ENCODE assay signal across 8 cellular contexts in genomic region chr17:79812969-79813825, GRCh38. TPM values are rescaled to one million over a fixed set of nuclear protein-coding genes. Genes with fewer than 3 reads are reported as not detected.
A peak's percentile ranks its signal among the peaks of the same experiment; 100 is the strongest.
DNase-seq lines count a peak whose midpoint lies in the region; ATAC-seq, FAIRE-seq and TF ChIP-seq lines count a peak whose summit lies in the region.

No MANE protein-coding gene starts in this region.

- no peaks in the 10 kb centered on the region for H3K36me3 Mint-ChIP-seq in CD8-positive, alpha-beta memory T cell
- H3K36me3 Mint-ChIP-seq in astrocyte (ENCODE audit: low read depth, unreplicated experiment): peaks cover 2% of the 10 kb centered on the region
- H3K36me3 Mint-ChIP-seq in naive thymus-derived CD4-positive, alpha-beta T cell: peaks cover 0 to 4% (median 0%) of the 10 kb centered on the region in 5 donors

- no peaks in the 10 kb centered on the region for H3K9me3 Mint-ChIP-seq in CD8-positive, alpha-beta memory T cell
- peaks cover 12% of the 10 kb centered on the region for H3K9me3 Mint-ChIP-seq in astrocyte (ENCODE audit: unreplicated experiment)
- H3K9me3 Mint-ChIP-seq in naive thymus-derived CD4-positive, alpha-beta T cell: peaks cover 0 to 2% (median 0%) of the 10 kb centered on the region in 11 donors

- H3K9ac ChIP-seq in astrocyte (ENCODE audit: low read length): no peak overlapping the region

- peaks cover 34% of the 10 kb centered on the region for H3K4me1 ChIP-seq in CD8-positive, alpha-beta memory T cell (ENCODE audit: insufficient read depth, low read length)
- H3K4me1 ChIP-seq in astrocyte (ENCODE audit: insufficient read depth, low read length): peaks cover 20% of the 10 kb centered on the region
- H3K4me1 ChIP-seq in naive thymus-derived CD4-positive, alpha-beta T cell (ENCODE audit: control insufficient read depth in 2 of 2, insufficient read depth in 2 of 2, low read length in 2 of 2): peaks cover 23 to 43% of the 10 kb centered on the region in 2 donors

- no peak for DNase-seq in CD8-positive, alpha-beta memory T cell
- DNase-seq in MG63 (peak; percentile 41), astrocyte (ENCODE audit: low read depth) (no peak), AG20443 (ENCODE audit: low spot score) (no peak)
- DNase-seq in naive thymus-derived CD4-positive, alpha-beta T cell: no peak

- H3K27me3 Mint-ChIP-seq in CD8-positive, alpha-beta memory T cell: peaks cover 47 to 51% of the 10 kb centered on the region in 2 donors
- H3K27me3 Mint-ChIP-seq in astrocyte (ENCODE audit: low read depth, unreplicated experiment): peaks cover 50% of the 10 kb centered on the region
- H3K27me3 Mint-ChIP-seq in naive thymus-derived CD4-positive, alpha-beta T cell: peaks cover 39 to 70% (median 52%) of the 10 kb centered on the region in 5 donors

- peak overlapping the region; percentile 81 for H3K4me2 ChIP-seq in astrocyte (ENCODE audit: low read length)

- peak overlapping the region; percentile 59 to 77 (median 64) for H3K4me3 Mint-ChIP-seq in CD8-positive, alpha-beta memory T cell
- H3K4me3 Mint-ChIP-seq in astrocyte (ENCODE audit: unreplicated experiment): peak overlapping the region; percentile 64
- peak overlapping the region in 9 of 10 donors; percentile 45 to 81 (median 70) for H3K4me3 Mint-ChIP-seq in naive thymus-derived CD4-positive, alpha-beta T cell

- peak overlapping the region in 1 of 8 donors; percentile 21 for H3K27ac Mint-ChIP-seq in CD8-positive, alpha-beta memory T cell
- H3K27ac Mint-ChIP-seq in astrocyte (ENCODE audit: unreplicated experiment): no peak overlapping the region
- no peak overlapping the region for H3K27ac Mint-ChIP-seq in naive thymus-derived CD4-positive, alpha-beta T cell

- no peaks in the 10 kb centered on the region for H4K20me1 ChIP-seq in astrocyte (ENCODE audit: insufficient read depth, low read length)

- peaks cover 61% of the 10 kb centered on the region for H3K27me3 ChIP-seq in CD8-positive, alpha-beta memory T cell (ENCODE audit: insufficient read depth, low read length, poor library complexity, severe bottlenecking)
- H3K27me3 ChIP-seq in MG63: peaks cover 47% of the 10 kb centered on the region
- H3K27me3 ChIP-seq in astrocyte (ENCODE audit: insufficient read depth, low read length): peaks cover 66% of the 10 kb centered on the region
- peaks cover 40 to 53% of the 10 kb centered on the region in 2 donors for H3K27me3 ChIP-seq in naive thymus-derived CD4-positive, alpha-beta T cell (ENCODE audit: control insufficient read depth in 2 of 2, insufficient read depth in 2 of 2, low read length in 2 of 2)

- CTCF ChIA-PET in CD8-positive, alpha-beta memory T cell (lab: Charles Lee): interaction anchor here (3.2 to 3.3 kb wide), 2 partner anchors 14 to 27 kb away, joined by 23 to 24 read pairs; partner anchors contain the start of genes CBX4 and CBX8
- CTCF ChIA-PET in naive thymus-derived CD4-positive, alpha-beta T cell (lab: Charles Lee): interaction anchor here (0.9 to 1.3 kb wide), 2 partner anchors 22 to 26 kb away, joined by 3 to 4 read pairs; partner anchors contain the start of gene CBX4

- no peaks in the 10 kb centered on the region for H3K79me2 ChIP-seq in astrocyte (ENCODE audit: insufficient read depth, low read length)

- intact Hi-C loops in naive thymus-derived CD4-positive, alpha-beta T cell (cut with micrococcal nuclease): loop anchor here (5.0 to 10.0 kb wide), 5 partner anchors 36 to 1699 kb away; partner anchors contain the start of genes ACTG1 (in 1 of the 2), BAHCC1 (in 1 of the 2) and CBX2 (in 1 of the 2)

- ATAC-seq in naive thymus-derived CD4-positive, alpha-beta T cell: no peak
- ATAC-seq in GM21423 (IDR thresholded peaks at IDR 0.05; ENCODE audit: unreplicated experiment) (no peak), GM19455 (IDR thresholded peaks at IDR 0.05; ENCODE audit: unreplicated experiment) (no peak), HG03108 (IDR thresholded peaks at IDR 0.05; ENCODE audit: unreplicated experiment) (no peak)

- POLR2A ChIA-PET in CD8-positive, alpha-beta memory T cell (lab: Charles Lee): interaction anchor here (0.9 to 3.2 kb wide), 5 partner anchors 9 to 28 kb away, joined by 3 to 41 read pairs (median 7); partner anchors contain the start of genes CBX4 and CBX8
- POLR2A ChIA-PET in naive thymus-derived CD4-positive, alpha-beta T cell (lab: Charles Lee): interaction anchor here (1.0 to 6.4 kb wide), 9 partner anchors 9 to 32 kb away, joined by 3 to 51 read pairs (median 6); partner anchors contain the start of genes CBX4 and CBX8

- H2AFZ ChIP-seq in astrocyte (ENCODE audit: low read depth, low read length): peak overlapping the region; percentile 26

- H3K4me3 ChIP-seq in CD8-positive, alpha-beta memory T cell (ENCODE audit: low read length): no peak overlapping the region
- peak overlapping the region; percentile 34 for H3K4me3 ChIP-seq in MG63
- H3K4me3 ChIP-seq in astrocyte (ENCODE audit: insufficient read depth, low read depth, low read length): peak overlapping the region; percentile 33
- no peak overlapping the region for H3K4me3 ChIP-seq in naive thymus-derived CD4-positive, alpha-beta T cell (ENCODE audit: low read length)

- TF ChIP-seq CTCF in astrocyte (IDR thresholded peaks at IDR 0.05; ENCODE audit: insufficient read depth, low read depth, low read length): no peak

- H3K36me3 ChIP-seq in CD8-positive, alpha-beta memory T cell (ENCODE audit: insufficient read depth, low read length): no peaks in the 10 kb centered on the region
- H3K36me3 ChIP-seq in MG63: no peaks in the 10 kb centered on the region
- H3K36me3 ChIP-seq in astrocyte (ENCODE audit: insufficient read depth, low read length): no peaks in the 10 kb centered on the region
- H3K36me3 ChIP-seq in naive thymus-derived CD4-positive, alpha-beta T cell (ENCODE audit: control insufficient read depth in 2 of 3, insufficient read depth in 3 of 3, low read length in 3 of 3): no peaks in the 10 kb centered on the region

- FAIRE-seq in astrocyte (lab: Jason Lieb, UNC): no peak

- H3K9me3 ChIP-seq in CD8-positive, alpha-beta memory T cell (ENCODE audit: low read length): no peaks in the 10 kb centered on the region
- H3K9me3 ChIP-seq in MG63: no peaks in the 10 kb centered on the region
- H3K9me3 ChIP-seq in astrocyte (ENCODE audit: insufficient read depth, low read depth, low read length): no peaks in the 10 kb centered on the region
- H3K9me3 ChIP-seq in naive thymus-derived CD4-positive, alpha-beta T cell (ENCODE audit: control insufficient read depth in 2 of 3, low read length in 3 of 3): no peaks in the 10 kb centered on the region

- H3K27ac ChIP-seq in CD8-positive, alpha-beta memory T cell (ENCODE audit: low read depth, low read length): no peak overlapping the region
- H3K27ac ChIP-seq in astrocyte (ENCODE audit: low read depth, low read length): no peak overlapping the region
- H3K27ac ChIP-seq in naive thymus-derived CD4-positive, alpha-beta T cell (ENCODE audit: low read depth, low read length): no peak overlapping the region

- H3K4me1 Mint-ChIP-seq in CD8-positive, alpha-beta memory T cell: peaks cover 26 to 35% (median 29%) of the 10 kb centered on the region in 3 donors
- H3K4me1 Mint-ChIP-seq in astrocyte (ENCODE audit: low read depth, unreplicated experiment): peaks cover 6% of the 10 kb centered on the region
- H3K4me1 Mint-ChIP-seq in naive thymus-derived CD4-positive, alpha-beta T cell: peaks cover 18 to 41% (median 32%) of the 10 kb centered on the region in 7 donors

RNA-seq across cellular contexts. Expression of gene CBX8, which starts 16.3 kb away (rescaled TPM):
- total RNA-seq in CD8-positive, alpha-beta memory T cell: 1 to 10 TPM; 1.9 to 2.2 TPM
- polyA plus RNA-seq in CD8-positive, alpha-beta memory T cell: 0.91 TPM
- total RNA-seq in MG63 (2014; rRNA removed; shearing (Covaris generic); ENCODE audit: low replicate concordance): 7.7 and 15.7 TPM in 2 replicates
- 2.5 and 3.4 TPM in 2 replicates for total RNA-seq in astrocyte
- 10 to 100 TPM in 1 of 5 experiments, 1 to 10 TPM in 4; 2.4 to 11.9 (median 3.0) TPM for total RNA-seq in naive thymus-derived CD4-positive, alpha-beta T cell
- 1 to 10 TPM in 1 of 2 donors, under 1 TPM in 1; 0.96 to 1.9 TPM for polyA plus RNA-seq in naive thymus-derived CD4-positive, alpha-beta T cell

RNA-seq across cellular contexts. Expression of gene CBX4, which starts 26.0 kb away (rescaled TPM):
- 10 to 100 TPM in 1 of 2 experiments, 1 to 10 TPM in 1; 9.8 to 12.2 TPM for total RNA-seq in CD8-positive, alpha-beta memory T cell
- polyA plus RNA-seq in CD8-positive, alpha-beta memory T cell: 12.1 TPM
- total RNA-seq in MG63 (2014; rRNA removed; shearing (Covaris generic); ENCODE audit: low replicate concordance): 8.8 and 26.2 TPM in 2 replicates
- total RNA-seq in astrocyte: 12.6 and 16.9 TPM in 2 replicates
- 100 to 1,000 TPM in 2 of 5 experiments, 10 to 100 TPM in 3; 37.7 to 134 (median 84.4) TPM for total RNA-seq in naive thymus-derived CD4-positive, alpha-beta T cell
- polyA plus RNA-seq in naive thymus-derived CD4-positive, alpha-beta T cell: 1 to 10 TPM; 4.0 to 7.4 TPM

RNA-seq across cellular contexts. Expression of gene CBX2, which starts 35.2 kb away (rescaled TPM):
- total RNA-seq in CD8-positive, alpha-beta memory T cell: 1 to 10 TPM; 2.0 to 2.2 TPM
- polyA plus RNA-seq in CD8-positive, alpha-beta memory T cell: 0.10 TPM
- total RNA-seq in MG63 (2014; rRNA removed; shearing (Covaris generic); ENCODE audit: low replicate concordance): 14.1 and 17.1 TPM in 2 replicates
- 3.9 and 6.7 TPM in 2 replicates for total RNA-seq in astrocyte
- 1 to 10 TPM in 1 of 5 experiments, under 1 TPM in 4; 0.24 to 4.4 (median 0.41) TPM for total RNA-seq in naive thymus-derived CD4-positive, alpha-beta T cell
- polyA plus RNA-seq in naive thymus-derived CD4-positive, alpha-beta T cell: under 1 TPM in 1 of 2 donors, not detected in 1; 0.41 TPM

Comparison
In these comparisons a context has a peak if more than half of its experiments do, and no peak if none do; other contexts are left out.
1. H3K4me3 ChIP-seq: peak in MG63 (single experiment) and astrocyte (single experiment); none in CD8-positive, alpha-beta memory T cell (single experiment) and naive thymus-derived CD4-positive, alpha-beta T cell (single experiment).
2. Peak in every context shown above with its lines, with median percentiles within 50 percentile points of each other: H3K4me3 Mint-ChIP-seq.